In the genomic region with DNA sequence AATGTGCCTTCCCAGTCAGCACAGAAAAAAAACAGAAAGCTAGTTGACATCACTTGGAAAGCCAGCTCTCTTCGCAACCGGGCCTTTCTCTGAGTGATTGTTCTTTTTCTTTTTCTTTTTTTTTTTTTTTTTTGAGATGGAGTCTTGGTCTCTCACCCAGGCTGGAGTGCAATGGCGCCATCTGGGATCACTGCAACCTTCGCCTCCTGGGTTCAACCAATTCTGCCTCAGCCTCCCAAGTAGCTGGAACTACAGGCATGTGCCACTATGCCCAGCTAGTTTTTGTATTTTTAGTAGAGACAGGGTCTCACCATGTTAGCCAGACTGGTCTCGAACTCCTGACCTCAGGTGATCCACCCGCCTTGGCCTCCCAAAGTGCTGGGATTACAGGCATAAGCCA, we compare ENCODE assay signal across 5 cellular contexts.
A peak's percentile ranks its signal among the peaks of the same experiment; 100 is the strongest.
DNase-seq lines count a peak whose midpoint lies in the region; ATAC-seq and TF ChIP-seq lines count a peak whose summit lies in the region.
"Not testable (repeated sequence)": the region's sequence is repeated elsewhere in the genome, so short reads cannot be mapped to it uniquely, and the experiment has no call there.

No MANE protein-coding gene starts in this region.

- not testable (repeated sequence) for H3K4me1 ChIP-seq in GM23338 (ENCODE audit: insufficient read depth); SK-N-SH (ENCODE audit: control insufficient read depth in 1 of 2, insufficient read depth in 2 of 2, low read depth in 1 of 2, low read length in 1 of 2); endodermal cell (ENCODE audit: control insufficient read depth, insufficient read depth, low read length)

- H3K9ac ChIP-seq in SK-N-SH; endodermal cell (ENCODE audit: extremely low read depth, low read length, poor library complexity, severe bottlenecking): not testable (repeated sequence)

- not testable (repeated sequence) for H3K4me3 Mint-ChIP-seq in GM23338, HFFc6, endodermal cell

- H3K36me3 ChIP-seq in GM23338 (ENCODE audit: insufficient read depth); SK-N-SH (replicated peaks in 1 of 2; ENCODE audit: control insufficient read depth in 1 of 2, insufficient read depth in 2 of 2, low read length in 1 of 2); endodermal cell (ENCODE audit: control insufficient read depth, insufficient read depth, low read length): not testable (repeated sequence)

- POLR2A ChIA-PET in SK-N-SH (lab: Yijun Ruan, JAX), result not testable (repeated sequence)

- H3K4me3 ChIP-seq in GM23338; SK-N-SH (ENCODE audit: low read depth in 2 of 2, low read length in 1 of 2); endodermal cell (ENCODE audit: low read length): not testable (repeated sequence)

- H3K9me3 ChIP-seq in SK-N-SH; endodermal cell (ENCODE audit: control insufficient read depth, low read length): not testable (repeated sequence)

- not testable (repeated sequence) for H3K27ac Mint-ChIP-seq in GM23338, HFFc6, endodermal cell

- H3K4me2 ChIP-seq in GM23338, SK-N-SH: not testable (repeated sequence)

- not testable (repeated sequence) for H3F3A ChIP-seq in GM23338 (replicated peaks; ENCODE audit: low read depth); SK-N-SH (replicated peaks; ENCODE audit: insufficient read depth)

- H3K79me2 ChIP-seq in GM23338 (replicated peaks; ENCODE audit: insufficient read depth); SK-N-SH (ENCODE audit: insufficient read depth): not testable (repeated sequence)

- CTCF ChIA-PET in SK-N-SH (lab: Yijun Ruan, JAX), result interaction anchor here (0.9 to 3.3 kb wide), 4 partner anchors 10 to 200 kb away, joined by 3 to 10 read pairs (median 4); no protein-coding TSS in a partner anchor

- not testable (repeated sequence) for H4K20me1 ChIP-seq in GM23338 (replicated peaks; ENCODE audit: insufficient read depth); SK-N-SH (ENCODE audit: insufficient read depth)

- DNase-seq in GM23338 (ENCODE audit: low spot score), result peak; percentile 21
- DNase-seq in HFFc6, SK-N-SH, endodermal cell: not testable (repeated sequence)

- not testable (repeated sequence) for TF ChIP-seq EP300 in SK-N-SH (IDR thresholded peaks at IDR 0.05; ENCODE audit: borderline replicate concordance in 1 of 2, low read depth in 1 of 2, low read length in 1 of 2)

- H3K9me3 Mint-ChIP-seq in GM23338, HFFc6, endodermal cell: not testable (repeated sequence)

- H3K27me3 Mint-ChIP-seq in GM23338 (ENCODE audit: insufficient read depth, low read depth, poor library complexity); HFFc6 (ENCODE audit: insufficient read depth); endodermal cell (ENCODE audit: insufficient read depth): not testable (repeated sequence)

- peak; percentile 28; the same call in 1 of the 2 replicates for TF ChIP-seq CTCF in 22Rv1 (IDR thresholded peaks at IDR 0.05)
- peak; percentile 26 to 56; a peak in 3 of 4 replicates for TF ChIP-seq CTCF in GM23338 (conservative IDR thresholded peaks at IDR 0.05; ENCODE audit: low read depth in 2 of 2)
- peak; percentile 19; the same call in 1 of the 2 replicates for TF ChIP-seq CTCF in HFFc6 (IDR thresholded peaks at IDR 0.05)
- 0 out of 2 replicates have a peak, but pooled peaks have one; percentile 7 for TF ChIP-seq CTCF in SK-N-SH (IDR thresholded peaks at IDR 0.05)
- peak; percentile 31 for TF ChIP-seq CTCF in endodermal cell (conservative IDR thresholded peaks at IDR 0.05)

- TF ChIP-seq RAD21 in SK-N-SH (IDR thresholded peaks at IDR 0.05; ENCODE audit: low read length), result not testable (repeated sequence)

- H3K4me1 Mint-ChIP-seq in GM23338; HFFc6 (ENCODE audit: low read depth); endodermal cell: not testable (repeated sequence)

- not testable (repeated sequence) for ATAC-seq in GM23338

- not testable (repeated sequence) for H3K9me2 ChIP-seq in GM23338 (ENCODE audit: insufficient read depth); SK-N-SH

- H3K27me3 ChIP-seq in GM23338 (ENCODE audit: insufficient read depth); SK-N-SH (ENCODE audit: insufficient read depth); endodermal cell (ENCODE audit: control insufficient read depth, insufficient read depth, low read length, poor library complexity, severe bottlenecking): not testable (repeated sequence)

- not testable (repeated sequence) for H3K27ac ChIP-seq in 22Rv1; GM23338 (ENCODE audit: low read depth); SK-N-SH (ENCODE audit: low read depth in 2 of 2, low read length in 1 of 2); endodermal cell (ENCODE audit: low read depth, low read length)

- not testable (repeated sequence) for H2AFZ ChIP-seq in GM23338; SK-N-SH (ENCODE audit: low read depth)

- WGBS in SK-N-SH (ENCODE audit: low lambda C conversion rate), result 98% methylated on average over 6 of the region's 6 CpGs
- WGBS in endodermal cell (ENCODE audit: insufficient coverage in 1 of 2, insufficient read length in 1 of 2), 2 experiments, result 75 to 94% methylated on average over 3 to 6 of the region's 6 CpGs

- not testable (repeated sequence) for H3K36me3 Mint-ChIP-seq in GM23338 (ENCODE audit: low read depth); HFFc6 (ENCODE audit: low read depth); endodermal cell (ENCODE audit: low read depth)
